9 cellular contexts compared by ENCODE assay signal in genomic region chr2:60880988-60881932, GRCh38. TPM values are rescaled to one million over a fixed set of nuclear protein-coding genes. Genes with fewer than 3 reads are reported as not detected.
DNase-seq lines count a peak whose midpoint lies in the region; ATAC-seq, FAIRE-seq and TF ChIP-seq lines count a peak whose summit lies in the region.
"Had no signal": no experiment of that assay in that cellular context is flagged by ENCODE, and none has a peak within 500 bp of the region (broad histone marks: within the 10 kb centered on the region; RNA-seq: fewer than 3 reads in every experiment).

TSS of gene REL (plus strand) at chr2:60881574. CDS start at chr2:60881841, 267 bp downstream.

- FAIRE-seq in bronchial epithelial cell (lab: Jason Lieb, UNC): no peak
- FAIRE-seq: TTC549 had no signal

- H3K27me3 ChIP-seq in bronchial epithelial cell (ENCODE audit: control insufficient read depth, insufficient read depth, low read length): no peaks in the 10 kb centered on the region

- H3K36me3 ChIP-seq in bronchial epithelial cell (ENCODE audit: control insufficient read depth, insufficient read depth, low read length): no peaks in the 10 kb centered on the region

- H3K27ac Mint-ChIP-seq in WTC11 (peak within 1 kb of the TSS; percentile 95), immature natural killer cell (peak within 1 kb of the TSS; percentile 95 to 100 (median 99))

- H3K9me3 Mint-ChIP-seq in WTC11 (no peaks in the 10 kb centered on the region), immature natural killer cell (no peaks in the 10 kb centered on the region)

- peak within 1 kb of the TSS; percentile 92 for H3K4me3 ChIP-seq in bronchial epithelial cell (ENCODE audit: low read depth, low read length)

- H3K4me3 Mint-ChIP-seq in WTC11 (peak within 1 kb of the TSS; percentile 90), immature natural killer cell (peak within 1 kb of the TSS; percentile 93 to 98 (median 97))

- H3K4me1 Mint-ChIP-seq in WTC11 (peaks cover 36% of the 10 kb centered on the region), immature natural killer cell (peaks cover 26 to 44% of the 10 kb centered on the region in 2 donors)

- H3K36me3 Mint-ChIP-seq in WTC11 (no peaks in the 10 kb centered on the region), immature natural killer cell (no peaks in the 10 kb centered on the region)

- no peak for TF ChIP-seq CTCF in WTC11 (IDR thresholded peaks at IDR 0.05)
- TF ChIP-seq CTCF in bronchial epithelial cell (IDR thresholded peaks at IDR 0.05; ENCODE audit: insufficient read depth, low read length, severe bottlenecking): peak; percentile 42

- ATAC-seq in GM18868 (IDR thresholded peaks at IDR 0.05; ENCODE audit: unreplicated experiment): peak; percentile 73
- ATAC-seq in HG03103 (IDR thresholded peaks at IDR 0.05; ENCODE audit: low read depth, unreplicated experiment): peak; percentile 74
- ATAC-seq in WTC11: peak; percentile 93

- H3K27me3 Mint-ChIP-seq in WTC11 (ENCODE audit: low read depth) (peaks cover 8% of the 10 kb centered on the region), immature natural killer cell (ENCODE audit: low read depth in 3 of 3) (peaks cover 9 to 25% (median 23%) of the 10 kb centered on the region in 3 donors)

- DNase-seq in AG08395 (ENCODE audit: low spot score): peak; percentile 95
- peak; percentile 76 for DNase-seq in NCI-H2196 (lab: John Stamatoyannopoulos, UW; ENCODE audit: unreplicated experiment)
- peak; percentile 89 for DNase-seq in WTC11 (ENCODE audit: low spot score)
- peak; percentile 79 for DNase-seq in bronchial epithelial cell (ENCODE audit: low read depth)
- DNase-seq in immature natural killer cell: peak; percentile 93 to 95 (median 94)
- DNase-seq in smooth muscle cell of the brain vasculature (ENCODE audit: low read depth, low spot score): peak; percentile 56

- POLR2A ChIA-PET in WTC11 (lab: Charles Lee): interaction anchor here (0.5 to 0.8 kb wide), 3 partner anchors 72 to 130 kb away, joined by 3 to 7 read pairs (median 3); partner anchors contain the start of gene PAPOLG

- CTCF ChIA-PET in WTC11 (lab: Charles Lee): interaction anchor here (0.9 to 2.7 kb wide), 2 partner anchors 84 to 117 kb away, joined by 3 to 13 read pairs; no protein-coding TSS in a partner anchor

TF ChIP-seq in WTC11, 78 proteins besides CTCF, POLR2A, EP300 and RAD21 (continues in another document):
- TF ChIP-seq HMGXB4 (CRISPR knock-in tag; IDR thresholded peaks at IDR 0.05) (peak; percentile 29; the same call in 1 of the 2 replicates), E2F1 (CRISPR knock-in tag; IDR thresholded peaks at IDR 0.05) (0 out of 2 replicates have a peak, but pooled peaks have one; percentile 62), FOXJ3 (CRISPR knock-in tag; IDR thresholded peaks at IDR 0.05; ENCODE audit: borderline replicate concordance) (no peak), CDX4 (CRISPR knock-in tag; IDR thresholded peaks at IDR 0.05; ENCODE audit: borderline replicate concordance) (no peak), MAX (CRISPR knock-in tag; IDR thresholded peaks at IDR 0.05) (peak; percentile 33; the same call in 1 of the 2 replicates), SP1 (CRISPR knock-in tag; conservative IDR thresholded peaks at IDR 0.05) (peak; percentile 88), TEAD1 (CRISPR knock-in tag; IDR thresholded peaks at IDR 0.05) (peak; percentile 82; the same call in 1 of the 2 replicates), NFATC4 (CRISPR knock-in tag; IDR thresholded peaks at IDR 0.05) (no peak), CREB1 (CRISPR knock-in tag; IDR thresholded peaks at IDR 0.05) (0 out of 2 replicates have a peak, but pooled peaks have one; percentile 68), MYBL2 (CRISPR knock-in tag; IDR thresholded peaks at IDR 0.05) (0 out of 2 replicates have a peak, but pooled peaks have one; percentile 30), FOXP4 (CRISPR knock-in tag; IDR thresholded peaks at IDR 0.05) (peak; percentile 62; the same call in 1 of the 2 replicates), CBFB (CRISPR knock-in tag; IDR thresholded peaks at IDR 0.05; ENCODE audit: low read depth) (no peak), ARID4B (CRISPR knock-in tag; IDR thresholded peaks at IDR 0.05; ENCODE audit: borderline replicate concordance) (peak; percentile 46; the same call in 1 of the 2 replicates), FOXP1 (CRISPR knock-in tag; IDR thresholded peaks at IDR 0.05; ENCODE audit: borderline replicate concordance) (no peak), GABPB1 (CRISPR knock-in tag; IDR thresholded peaks at IDR 0.05) (peak; percentile 62; the same call in 1 of the 2 replicates)

RNA-seq across cellular contexts. Expression of gene REL, which starts in this region (rescaled TPM):
- 6.9 to 8.4 TPM (median 7.0 TPM) in 3 replicates for total RNA-seq in WTC11 (2021)
- total RNA-seq in bronchial epithelial cell: 8.6 and 9.0 TPM in 2 replicates
- polyA plus RNA-seq in immature natural killer cell: 10 to 100 TPM in 2 of 3 donors, 1 to 10 TPM in 1; 6.4 to 47.7 (median 21.7) TPM

Comparison
In these comparisons a context has a peak if more than half of its experiments do, and no peak if none do; other contexts are left out.
1. Peak in every context shown above with its lines: DNase-seq, ATAC-seq and H3K4me3 ChIP-seq.